In genomic region chr11:119671561-119672015, GRCh38 we compare ENCODE assay signal across 12 cellular contexts. TPM values are rescaled to one million over a fixed set of nuclear protein-coding genes. Genes with fewer than 3 reads are reported as not detected.
DNase-seq lines count a peak whose midpoint lies in the region; ATAC-seq and TF ChIP-seq lines count a peak whose summit lies in the region.
"Had no signal": no experiment of that assay in that cellular context is flagged by ENCODE, and none has a peak within 500 bp of the region (broad histone marks: within the 10 kb centered on the region; RNA-seq: fewer than 3 reads in every experiment).

No MANE protein-coding gene starts in this region.

- H3K36me3 Mint-ChIP-seq in mesothelial cell of epicardium, result peaks cover 8% of the 10 kb centered on the region

- peaks cover 9% of the 10 kb centered on the region for H3K4me1 Mint-ChIP-seq in mesothelial cell of epicardium

- intact Hi-C loops in esophagus squamous epithelium (cut with DNase I), result no loop called here

- ATAC-seq in HG03565 (IDR thresholded peaks at IDR 0.05; ENCODE audit: unreplicated experiment), result no peak

- H3K9me3 Mint-ChIP-seq in mesothelial cell of epicardium, result no peaks in the 10 kb centered on the region
- H3K9me3 Mint-ChIP-seq: activated T-helper 2 cell treated with anti-CD3 and anti-CD28 coated beads, Interferon-gamma antibody, Interleukin-2, Interleukin-4, amounts not matched to agents 10 μg/mL and 5 μg/mL and 100 μg/mL, durations not matched to agents 14 hours and 24 hours and 36 hours had no signal

- peak overlapping the region; percentile 7 for H3K4me3 Mint-ChIP-seq in mesothelial cell of epicardium

- H3K27ac Mint-ChIP-seq in mesothelial cell of epicardium, result peak overlapping the region; percentile 78
- H3K27ac Mint-ChIP-seq: activated T-helper 2 cell treated with anti-CD3 and anti-CD28 coated beads, Interferon-gamma antibody, Interleukin-2, Interleukin-4, amounts not matched to agents 10 μg/mL and 5 μg/mL and 100 μg/mL, durations not matched to agents 14 hours and 24 hours and 36 hours had no signal

- H3K4me3 ChIP-seq in esophagus squamous epithelium, result no peak overlapping the region

- TF ChIP-seq CTCF in esophagus squamous epithelium (IDR thresholded peaks at IDR 0.05) (no peak), mesothelial cell of epicardium (IDR thresholded peaks at IDR 0.05; ENCODE audit: unreplicated experiment) (no peak)

- H3K27me3 ChIP-seq in esophagus squamous epithelium, result no peaks in the 10 kb centered on the region

- peaks cover 42 to 98% (median 44%) of the 10 kb centered on the region in 3 donors for H3K4me1 ChIP-seq in esophagus squamous epithelium

- H3K27me3 Mint-ChIP-seq in mesothelial cell of epicardium (ENCODE audit: low read depth), result no peaks in the 10 kb centered on the region

- peak overlapping the region; percentile 48 to 66 (median 64) for H3K27ac ChIP-seq in esophagus squamous epithelium

- DNase-seq in AG08396 (ENCODE audit: low spot score), result peak; percentile 49
- DNase-seq in NCI-H69 (lab: John Stamatoyannopoulos, UW), result peak; percentile 71
- no peak for DNase-seq in esophagus squamous epithelium (lab: John Stamatoyannopoulos, UW)
- no peak for DNase-seq in mesothelial cell of epicardium (ENCODE audit: low spot score in 2 of 2, unreplicated experiment in 2 of 2)
- no peak for DNase-seq in activated CD4-positive, alpha-beta T cell treated with anti-CD3 and anti-CD28 coated beads, Interleukin-2, amount 50 U/mL, for 4 hours
- no peak for DNase-seq in T1000 (lab: John Stamatoyannopoulos, UW)
- no peak for DNase-seq in NCI-H748 treated with DMSO at 0.1 percent for 48 hours (lab: John Stamatoyannopoulos, UW)
- DNase-seq: activated CD4-positive, CD25-positive, alpha-beta regulatory T cell; AML-193; KG1 had no signal

- no peaks in the 10 kb centered on the region for H3K9me3 ChIP-seq in esophagus squamous epithelium

- TF ChIP-seq POLR2A in esophagus squamous epithelium (IDR thresholded peaks at IDR 0.05), result no peak

- H3K36me3 ChIP-seq in esophagus squamous epithelium, result peaks cover 11 to 94% (median 23%) of the 10 kb centered on the region in 3 donors

- 40% methylated on average over 2 of the region's 12 CpGs; no CpG with 5 or more reads in 1 of the 2 donors for WGBS in esophagus squamous epithelium, 2 donors

RNA-seq across cellular contexts. Expression of gene NECTIN1, which starts 57.4 kb away (rescaled TPM):
- 100 to 1,000 TPM in 2 of 4 donors, 10 to 100 TPM in 2; 72.5 to 163 (median 117) TPM for total RNA-seq in esophagus squamous epithelium
- total RNA-seq in mesothelial cell of epicardium, result 45.3 to 46.8 TPM (median 45.5 TPM) in 3 replicates

Comparison
In these comparisons a context has a peak if more than half of its experiments do, and no peak if none do; other contexts are left out.
1. DNase-seq: peak in AG08396 (single experiment) and NCI-H69 (single experiment); none in esophagus squamous epithelium (single experiment), mesothelial cell of epicardium (0 of 2), activated CD4-positive, alpha-beta T cell treated with anti-CD3 and anti-CD28 coated beads, Interleukin-2, amount 50 U/mL, for 4 hours (0 of 2), T1000 (single experiment) and NCI-H748 treated with DMSO at 0.1 percent for 48 hours (single experiment).